In the genomic region with DNA sequence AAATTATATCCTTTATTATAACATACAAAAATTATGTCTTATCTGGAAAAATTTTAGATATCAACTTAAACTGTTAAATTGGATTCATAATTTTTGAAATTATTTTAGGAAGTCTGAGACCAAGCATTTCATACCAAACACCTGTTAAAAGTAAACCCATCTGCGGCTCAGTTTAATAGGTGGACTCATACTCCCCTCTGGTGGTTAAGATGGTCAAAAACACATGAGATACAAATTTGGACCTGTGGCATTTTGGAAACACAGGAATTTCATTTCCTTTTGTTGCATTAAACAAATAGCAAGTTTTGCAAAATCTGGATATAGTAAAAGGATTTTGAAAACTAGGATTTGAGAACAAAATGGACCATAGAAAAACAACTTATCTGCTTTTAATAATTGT, we compare ENCODE assay signal across 8 cellular contexts. TPM values are rescaled to one million over a fixed set of nuclear protein-coding genes. Genes with fewer than 3 reads are reported as not detected.
DNase-seq lines count a peak whose midpoint lies in the region; ATAC-seq and TF ChIP-seq lines count a peak whose summit lies in the region.

No MANE protein-coding gene starts in this region.

- H4K20me1 ChIP-seq in GM23248 (ENCODE audit: insufficient read depth): no peaks in the 10 kb centered on the region
- H4K20me1 ChIP-seq in neural cell (ENCODE audit: insufficient read depth): no peaks in the 10 kb centered on the region

- H2AFZ ChIP-seq in GM23248: no peak overlapping the region
- no peak overlapping the region for H2AFZ ChIP-seq in neural cell (ENCODE audit: low read depth, low read length)

- WGBS in GM23248 (ENCODE audit: low coverage in 1 of 2, low lambda C conversion rate in 2 of 2, missing lambda C conversion rate in 2 of 2), 2 experiments: 3 to 7% methylated on average over 1 of the region's 1 CpG

- H3K27me3 ChIP-seq in GM23248 (replicated peaks; ENCODE audit: insufficient read depth) (no peaks in the 10 kb centered on the region), neural cell (ENCODE audit: insufficient read depth, low read depth, low read length) (no peaks in the 10 kb centered on the region)

- in situ Hi-C loops in GM23248 (cut with MboI): no loop called here

- peak; percentile 65 for TF ChIP-seq CTCF in neural cell (IDR thresholded peaks at IDR 0.05; ENCODE audit: poor library complexity, severe bottlenecking)

- H3K9ac ChIP-seq in GM23248 (no peak overlapping the region), neural cell (ENCODE audit: low read length) (no peak overlapping the region)

- H3K27ac ChIP-seq in GM23248 (no peak overlapping the region), neural cell (ENCODE audit: low read length) (no peak overlapping the region)

- TF ChIP-seq EP300 in neural cell (conservative IDR thresholded peaks at IDR 0.05; ENCODE audit: poor library complexity, severe bottlenecking): no peak

- H3K4me3 ChIP-seq in GM23248 (no peak overlapping the region), neural cell (ENCODE audit: low read length) (no peak overlapping the region)

- no peaks in the 10 kb centered on the region for H3K36me3 ChIP-seq in GM23248 (ENCODE audit: low read depth)
- no peaks in the 10 kb centered on the region for H3K36me3 ChIP-seq in neural cell (ENCODE audit: insufficient read depth, low read length)

- H3K4me2 ChIP-seq in GM23248 (ENCODE audit: unreplicated experiment) (no peak overlapping the region), neural cell (ENCODE audit: low read length) (no peak overlapping the region)

- H3K9me2 ChIP-seq in GM23248 (ENCODE audit: insufficient read depth) (no peaks in the 10 kb centered on the region), neural cell (ENCODE audit: insufficient read depth, low read length) (no peaks in the 10 kb centered on the region)

- H3K9me3 ChIP-seq in GM23248 (ENCODE audit: low read depth): no peaks in the 10 kb centered on the region
- no peaks in the 10 kb centered on the region for H3K9me3 ChIP-seq in neural cell (ENCODE audit: low read length)

- DNase-seq in EH (ENCODE audit: low read depth) (peak; percentile 62), GM23248 (peak; percentile 65), NCI-H226 (peak; percentile 16), dedifferentiated amniotic fluid mesenchymal stem cell (ENCODE audit: extremely low spot score) (peak; percentile 50), GOT3 (lab: John Stamatoyannopoulos, UW) (no peak)
- DNase-seq in NK-92 treated with Interleukin-12 subunit alpha and Interleukin-12 subunit beta, amount 100 ng/mL, for 24 hours (lab: John Stamatoyannopoulos, UW): no peak

- H3K79me2 ChIP-seq in GM23248 (ENCODE audit: insufficient read depth): no peaks in the 10 kb centered on the region
- no peaks in the 10 kb centered on the region for H3K79me2 ChIP-seq in neural cell (replicated peaks; ENCODE audit: insufficient read depth, low read length)

- peak; percentile 76 for TF ChIP-seq RAD21 in neural cell (conservative IDR thresholded peaks at IDR 0.05)

- no peaks in the 10 kb centered on the region for H3K4me1 ChIP-seq in GM23248 (ENCODE audit: insufficient read depth)

- no peaks in the 10 kb centered on the region for H3F3A ChIP-seq in GM23248 (ENCODE audit: insufficient read depth)
- H3F3A ChIP-seq in neural cell (ENCODE audit: insufficient read depth, low read length, poor library complexity, severe bottlenecking): no peaks in the 10 kb centered on the region

- ATAC-seq in GM18858 (IDR thresholded peaks at IDR 0.05; ENCODE audit: unreplicated experiment): no peak

TF ChIP-seq in neural cell, 6 proteins besides CTCF, POLR2A, EP300 and RAD21:
- TF ChIP-seq MXI1 (conservative IDR thresholded peaks at IDR 0.05; ENCODE audit: poor library complexity, severe bottlenecking) (no peak), SMC3 (conservative IDR thresholded peaks at IDR 0.05; ENCODE audit: poor library complexity) (peak; percentile 69)

RNA-seq across cellular contexts. Expression of a gene that starts 53.7 kb away (rescaled TPM):
- total RNA-seq in GM23248 (2014; rRNA removed; shearing (Covaris generic)): 195 and 201 TPM in 2 replicates
- polyA plus RNA-seq in GM23248 (2016; fragmentation: Nextera tagmentation; extraction: Ambion mirVana): 145 and 150 TPM in 2 replicates
- polyA plus RNA-seq in neural cell: 58.4 and 61.7 TPM in 2 replicates
- 110 and 121 TPM in 2 replicates for polyA minus RNA-seq in neural cell

Comparison
In these comparisons a context has a peak if more than half of its experiments do, and no peak if none do; other contexts are left out.
1. DNase-seq: peak in EH (single experiment), GM23248 (single experiment), NCI-H226 (single experiment) and dedifferentiated amniotic fluid mesenchymal stem cell (single experiment); none in GOT3 (single experiment) and NK-92 treated with Interleukin-12 subunit alpha and Interleukin-12 subunit beta, amount 100 ng/mL, for 24 hours (single experiment).